1 cellular context compared by ENCODE assay signal in the genomic region with DNA sequence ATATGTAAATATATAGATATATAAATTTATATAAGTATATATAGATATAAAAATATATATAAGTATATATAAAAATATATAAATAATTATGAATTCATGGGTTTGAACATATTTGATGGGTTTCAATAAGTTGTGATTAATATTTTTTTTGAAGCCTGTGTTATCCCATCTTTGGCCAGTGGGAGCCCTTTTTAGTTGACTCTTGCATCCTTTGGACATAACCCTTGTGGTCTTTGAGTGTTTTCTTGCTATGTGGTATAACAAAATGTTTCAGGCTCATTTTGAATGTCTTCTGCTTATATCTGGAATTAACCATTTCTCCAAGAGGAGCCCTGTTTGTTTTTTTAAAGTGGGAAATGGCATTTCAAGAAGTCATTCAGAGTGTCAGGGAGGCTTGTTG.
TF ChIP-seq lines count a peak whose summit lies in the region.

No MANE protein-coding gene starts in this region.

TF ChIP-seq in endothelial cell of umbilical vein, 7 proteins besides CTCF, POLR2A, EP300 and RAD21:
- TF ChIP-seq JUN (IDR thresholded peaks at IDR 0.05; ENCODE audit: borderline replicate concordance, insufficient read depth, insufficient read length, low read depth) (no peak), FOS (IDR thresholded peaks at IDR 0.05; ENCODE audit: borderline replicate concordance, insufficient read depth, low read length) (no peak), MYC (IDR thresholded peaks at IDR 0.05; ENCODE audit: low read depth, low read length) (no peak), EZH2 (IDR thresholded peaks at IDR 0.05; ENCODE audit: borderline replicate concordance, low read depth, low read length, severe bottlenecking) (no peak), POLR2AphosphoS5 (IDR thresholded peaks at IDR 0.05; ENCODE audit: insufficient read depth, low read depth, low read length) (no peak), GATA2 (IDR thresholded peaks at IDR 0.05; ENCODE audit: insufficient read depth, insufficient read length, low read depth, low read length) (no peak)
- TF ChIP-seq, protein P1, sequence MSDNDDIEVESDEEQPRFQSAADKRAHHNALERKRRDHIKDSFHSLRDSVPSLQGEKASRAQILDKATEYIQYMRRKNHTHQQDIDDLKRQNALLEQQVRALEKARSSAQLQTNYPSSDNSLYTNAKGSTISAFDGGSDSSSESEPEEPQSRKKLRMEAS (IDR thresholded peaks at IDR 0.05; ENCODE audit: insufficient read depth, insufficient read length): no peak
